8 cellular contexts compared by ENCODE assay signal in genomic region chr12:6873094-6874006, GRCh38. TPM values are rescaled to one million over a fixed set of nuclear protein-coding genes. Genes with fewer than 3 reads are reported as not detected.
DNase-seq lines count a peak whose midpoint lies in the region; ATAC-seq and TF ChIP-seq lines count a peak whose summit lies in the region.

TSS of gene SPSB2 (minus strand) at chr12:6873303. CDS start at chr12:6872901, 402 bp downstream.

- H4K91ac ChIP-seq in H9 (ENCODE audit: insufficient read length, low read depth, low read length) = no peak within 1 kb of the TSS

- no peak within 1 kb of the TSS for H3K4ac ChIP-seq in H9 (ENCODE audit: low read depth, low read length)

- H3K9me3 ChIP-seq in H9 (ENCODE audit: control insufficient read depth, low read depth, low read length) (no peaks in the 10 kb centered on the region), MG63 (no peaks in the 10 kb centered on the region)

- H3T11ph ChIP-seq in H9 (ENCODE audit: low read length) = no peak within 1 kb of the TSS

- no peak within 1 kb of the TSS for H2BK5ac ChIP-seq in H9 (ENCODE audit: insufficient read length, low read length)

- H3K9ac ChIP-seq in H9 (ENCODE audit: extremely low read depth, insufficient read length, low read length) = peak within 1 kb of the TSS; percentile 11

- TF ChIP-seq CTCF in H9 (conservative IDR thresholded peaks at IDR 0.05) (no peak), fibroblast of pulmonary artery (IDR thresholded peaks at IDR 0.05; ENCODE audit: low read length, missing control alignments) (no peak)

- peaks cover 8% of the 10 kb centered on the region for H3K23me2 ChIP-seq in H9 (ENCODE audit: insufficient read length, low read depth, low read length, poor library complexity, severe bottlenecking)

- no peaks in the 10 kb centered on the region for H3K79me1 ChIP-seq in H9 (ENCODE audit: insufficient read depth, low read depth, low read length, poor library complexity, severe bottlenecking)

- H3K4me3 ChIP-seq in MG63 (peak within 1 kb of the TSS; percentile 92), fibroblast of pulmonary artery (replicated peaks; ENCODE audit: low read depth, low read length) (peak within 1 kb of the TSS; percentile 83)

- peak; percentile 67 for TF ChIP-seq POLR2A in Raji (IDR thresholded peaks at IDR 0.05; ENCODE audit: insufficient read depth, low read depth, low read length)

- no peaks in the 10 kb centered on the region for H4K20me1 ChIP-seq in H9 (ENCODE audit: control insufficient read depth, insufficient read depth, insufficient read length)

- no peaks in the 10 kb centered on the region; a peak in 1 of 5 replicates for H3K9me3 Mint-ChIP-seq in H9
- no peaks in the 10 kb centered on the region for H3K9me3 Mint-ChIP-seq in natural killer cell treated with Interleukin-12 subunit alpha and Interleukin-12 subunit beta and Interleukin-15 and Interleukin-18, amount 100 ng/mL, for 72 hours

- peaks cover 38 to 48% of the 10 kb centered on the region in 2 experiments for H3K4me1 Mint-ChIP-seq in H9
- peaks cover 50 to 56% of the 10 kb centered on the region in 2 donors for H3K4me1 Mint-ChIP-seq in natural killer cell treated with Interleukin-12 subunit alpha and Interleukin-12 subunit beta and Interleukin-15 and Interleukin-18, amount 100 ng/mL, for 72 hours (ENCODE audit: low read depth in 2 of 2)

- peaks cover 26 to 57% (median 41%) of the 10 kb centered on the region in 3 experiments for H3K36me3 Mint-ChIP-seq in H9 (ENCODE audit: insufficient read depth in 1 of 3, low read depth in 3 of 3)
- H3K36me3 Mint-ChIP-seq in natural killer cell treated with Interleukin-12 subunit alpha and Interleukin-12 subunit beta and Interleukin-15 and Interleukin-18, amount 100 ng/mL, for 72 hours = peaks cover 18% of the 10 kb centered on the region

- ATAC-seq in natural killer cell treated with Interleukin-12 subunit alpha and Interleukin-12 subunit beta and Interleukin-15 and Interleukin-18, amount 100 ng/mL, for 72 hours = peak; percentile 93

- no peak within 1 kb of the TSS for H2AK5ac ChIP-seq in H9 (ENCODE audit: insufficient read length, low read length)

- H4K5ac ChIP-seq in H9 (ENCODE audit: insufficient read length, low read depth, low read length) = no peak within 1 kb of the TSS

- H2BK12ac ChIP-seq in H9 (ENCODE audit: insufficient read length, low read depth, low read length) = no peak within 1 kb of the TSS

- H3K27ac ChIP-seq in H9 (ENCODE audit: insufficient read length, low read depth, low read length) = no peak within 1 kb of the TSS

- H3K79me2 ChIP-seq in H9 (ENCODE audit: insufficient read depth, low read length) = peaks cover under 1% of the 10 kb centered on the region; the same call in 1 of the 2 replicates

- no CpG with 5 or more reads among the region's 65 CpGs for WGBS in H9 (ENCODE audit: extremely low coverage, insufficient read length, low lambda C conversion rate)

- no peak within 1 kb of the TSS for H3K18ac ChIP-seq in H9 (ENCODE audit: insufficient read length, low read depth, low read length)

- H2BK20ac ChIP-seq in H9 (ENCODE audit: low read depth, low read length, poor library complexity, severe bottlenecking) = no peak within 1 kb of the TSS

- peak within 1 kb of the TSS; percentile 79 to 95 (median 89); a peak in 6 of 7 replicates for H3K27ac Mint-ChIP-seq in H9
- peak within 1 kb of the TSS; percentile 84 to 93 for H3K27ac Mint-ChIP-seq in natural killer cell treated with Interleukin-12 subunit alpha and Interleukin-12 subunit beta and Interleukin-15 and Interleukin-18, amount 100 ng/mL, for 72 hours

- H2BK15ac ChIP-seq in H9 (ENCODE audit: low read depth, low read length) = no peak within 1 kb of the TSS

- H3K4me3 Mint-ChIP-seq in H9 = peak within 1 kb of the TSS; percentile 92 to 96
- peak within 1 kb of the TSS; percentile 94 for H3K4me3 Mint-ChIP-seq in natural killer cell treated with Interleukin-12 subunit alpha and Interleukin-12 subunit beta and Interleukin-15 and Interleukin-18, amount 100 ng/mL, for 72 hours

- no peaks in the 10 kb centered on the region; the same call in 1 of the 2 replicates for H3K27me3 Mint-ChIP-seq in H9 (ENCODE audit: low read depth)
- no peaks in the 10 kb centered on the region for H3K27me3 Mint-ChIP-seq in natural killer cell treated with Interleukin-12 subunit alpha and Interleukin-12 subunit beta and Interleukin-15 and Interleukin-18, amount 100 ng/mL, for 72 hours

- peaks cover 41% of the 10 kb centered on the region for H3K36me3 ChIP-seq in MG63

- peak within 1 kb of the TSS; percentile 69 for H3K4me2 ChIP-seq in H9 (ENCODE audit: insufficient read depth, insufficient read length, low read length)

- no peaks in the 10 kb centered on the region; the same call in 1 of the 2 replicates for H3K4me1 ChIP-seq in H9 (ENCODE audit: insufficient read depth, low read length)

- H3K14ac ChIP-seq in H9 (ENCODE audit: insufficient read depth, low read length) = no peak within 1 kb of the TSS

- H3K27me3 ChIP-seq in H9 (ENCODE audit: insufficient read depth, low read length) (no peaks in the 10 kb centered on the region), MG63 (no peaks in the 10 kb centered on the region)

- DNase-seq in ELF-1 (ENCODE audit: low read depth, low spot score) (peak; percentile 98), H9 (peak; percentile 100), MG63 (peak; percentile 98), fibroblast of pulmonary artery (ENCODE audit: low read depth) (peak; percentile 96)
- peak; percentile 99 for DNase-seq in activated T-helper 9 cell treated with anti-CD3 and anti-CD28 coated beads, Interleukin-2, amount 50 U/mL, for 16 hours (ENCODE audit: low read depth)
- peak; percentile 100 for DNase-seq in natural killer cell treated with Interleukin-12 subunit alpha and Interleukin-12 subunit beta and Interleukin-15 and Interleukin-18, amount 100 ng/mL, for 72 hours (ENCODE audit: low spot score)
- DNase-seq in stimulated activated naive CD4-positive, alpha-beta T cell treated with Interleukin-2 at 50 U/mL for 16 hours (lab: John Stamatoyannopoulos, UW) = peak; percentile 98

- no peak within 1 kb of the TSS for H3K23ac ChIP-seq in H9 (ENCODE audit: insufficient read length, low read depth, low read length)

- no peak within 1 kb of the TSS for H4K8ac ChIP-seq in H9 (replicated peaks; ENCODE audit: insufficient read length, low read depth, low read length)

- no peak within 1 kb of the TSS for H2AFZ ChIP-seq in H9 (ENCODE audit: low read length)

- H3K56ac ChIP-seq in H9 (ENCODE audit: insufficient read length, low read depth, low read length) = no peak within 1 kb of the TSS

- H2BK120ac ChIP-seq in H9 (ENCODE audit: low read depth, low read length, poor library complexity, severe bottlenecking) = no peak within 1 kb of the TSS

RNA-seq across cellular contexts. Expression of gene SPSB2, which starts in this region (rescaled TPM):
- 13.7 and 16.3 TPM in 2 replicates for total RNA-seq in H9 (2021)
- 11.4 and 19.9 TPM in 2 replicates for total RNA-seq in MG63 (2014; rRNA removed; shearing (Covaris generic); ENCODE audit: low replicate concordance)
- total RNA-seq in natural killer cell treated with Interleukin-12 subunit alpha and Interleukin-12 subunit beta and Interleukin-15 and Interleukin-18, amount 100 ng/mL, for 72 hours = 1 to 10 TPM; 6.0 to 6.9 TPM
